18 cellular contexts compared by ENCODE assay signal in the genomic region with DNA sequence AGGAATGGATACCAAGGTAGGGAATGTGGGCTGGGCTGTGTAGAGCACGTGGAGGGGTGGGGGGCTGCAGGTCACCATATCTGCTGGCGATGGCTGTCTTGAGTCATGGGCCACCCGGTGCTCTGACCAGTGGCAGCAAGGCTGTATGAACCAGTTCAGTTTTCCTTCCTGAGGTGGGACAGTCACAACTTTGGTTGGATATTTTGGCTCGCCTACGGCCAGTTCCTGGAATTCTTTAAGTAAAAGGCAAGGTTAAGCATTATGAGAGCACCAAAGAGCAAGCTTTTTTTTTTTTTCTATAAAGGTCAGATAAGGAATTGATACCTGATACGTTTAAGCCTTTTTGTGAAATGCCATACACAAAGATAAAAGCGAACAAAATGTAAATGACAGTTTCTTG.
DNase-seq lines count a peak whose midpoint lies in the region; ATAC-seq, FAIRE-seq and TF ChIP-seq lines count a peak whose summit lies in the region.
"Had no signal": no experiment of that assay in that cellular context is flagged by ENCODE, and none has a peak within 500 bp of the region (broad histone marks: within the 10 kb centered on the region; RNA-seq: fewer than 3 reads in every experiment).

No MANE protein-coding gene starts in this region.

- H3K27me3 ChIP-seq in keratinocyte (ENCODE audit: control insufficient read depth, extremely low read depth, insufficient read depth, low read length): no peaks in the 10 kb centered on the region
- no peaks in the 10 kb centered on the region for H3K27me3 ChIP-seq in smooth muscle cell (ENCODE audit: low read depth)
- H3K27me3 ChIP-seq: BLaER1 treated with 17β-estradiol and CSF1 and Interleukin-3, amounts not matched to agents 10 nM and 100 nM had no signal

- H3K27ac ChIP-seq in A549: no peak overlapping the region
- H3K27ac ChIP-seq in keratinocyte (ENCODE audit: control insufficient read depth, insufficient read depth, low read length): peak overlapping the region; percentile 81
- H3K27ac ChIP-seq in smooth muscle cell (ENCODE audit: low read depth): peak overlapping the region; percentile 71
- H3K27ac ChIP-seq: BLaER1 treated with 17β-estradiol and CSF1 and Interleukin-3, amounts not matched to agents 10 nM and 100 nM; HL-60 had no signal

- dilution Hi-C loops in keratinocyte (cut with MboI; ENCODE audit: extremely low pct_ligation_motif_present, low sequenced_read_pairs): no loop called here

- DNase-seq in A549 (ENCODE audit: low read depth in 1 of 2, low spot score in 1 of 2) (no peak), chondrocyte (ENCODE audit: low spot score) (no peak), keratinocyte (ENCODE audit: low read depth, low spot score) (no peak), smooth muscle cell (lab: John Stamatoyannopoulos, UW; ENCODE audit: unreplicated experiment) (no peak), nucleus accumbens (lab: John Stamatoyannopoulos, UW) (no peak), H54 (ENCODE audit: insufficient read length, low spot score) (no peak)
- DNase-seq: 8988T; CD8-positive, alpha-beta T cell; DMS 273 treated with DMSO at 0.1 percent for 48 hours; DMS53; DND-41; GOT3 had no signal

- H4K20me1 ChIP-seq in keratinocyte (ENCODE audit: control insufficient read depth, extremely low read depth, insufficient read depth, low read length) (no peaks in the 10 kb centered on the region), smooth muscle cell (ENCODE audit: low read depth) (peaks cover 4% of the 10 kb centered on the region)
- H4K20me1 ChIP-seq: BLaER1 treated with 17β-estradiol and CSF1 and Interleukin-3, amounts not matched to agents 10 nM and 100 nM had no signal

- H3K4me1 Mint-ChIP-seq in chondrocyte (ENCODE audit: low read depth): peaks cover 44% of the 10 kb centered on the region
- H3K4me1 Mint-ChIP-seq: B cell had no signal

- H3K9ac ChIP-seq in keratinocyte (ENCODE audit: control insufficient read depth, extremely low read depth, insufficient read depth, low read length) (no peak overlapping the region), smooth muscle cell (ENCODE audit: low read depth) (peak overlapping the region; percentile 12)
- H3K9ac ChIP-seq: BLaER1 treated with 17β-estradiol and CSF1 and Interleukin-3, amounts not matched to agents 10 nM and 100 nM had no signal

- no peaks in the 10 kb centered on the region for H3K9me1 ChIP-seq in keratinocyte (ENCODE audit: control insufficient read depth, extremely low read depth, insufficient read depth, low read length)

- no peak overlapping the region for H3K4me2 ChIP-seq in A549
- peak overlapping the region; percentile 74 for H3K4me2 ChIP-seq in keratinocyte (ENCODE audit: control insufficient read depth, extremely low read depth, insufficient read depth, low read depth, low read length)
- no peak overlapping the region for H3K4me2 ChIP-seq in smooth muscle cell
- H3K4me2 ChIP-seq: BLaER1 treated with 17β-estradiol and CSF1 and Interleukin-3, amounts not matched to agents 10 nM and 100 nM had no signal

- H2AFZ ChIP-seq in keratinocyte (ENCODE audit: control insufficient read depth, low read length) (peak overlapping the region; percentile 44), smooth muscle cell (ENCODE audit: low read depth) (no peak overlapping the region)

- H3K9me3 Mint-ChIP-seq in chondrocyte (ENCODE audit: low read depth): no peaks in the 10 kb centered on the region
- H3K9me3 Mint-ChIP-seq: CD8-positive, alpha-beta T cell had no signal

- no peak for TF ChIP-seq EP300 in A549 (IDR thresholded peaks at IDR 0.05)

- peak overlapping the region; percentile 92 for H3K27ac Mint-ChIP-seq in chondrocyte (ENCODE audit: unreplicated experiment)
- H3K27ac Mint-ChIP-seq: B cell; CD8-positive, alpha-beta T cell had no signal

- H3K4me3 Mint-ChIP-seq in chondrocyte (ENCODE audit: unreplicated experiment): no peak overlapping the region
- H3K4me3 Mint-ChIP-seq: B cell; CD8-positive, alpha-beta T cell had no signal

- H3F3A ChIP-seq in smooth muscle cell (ENCODE audit: low read depth): no peaks in the 10 kb centered on the region

- POLR2A ChIA-PET in A549 (lab: Yijun Ruan, JAX): no interaction called here

- H3K4me1 ChIP-seq in A549 (peaks cover 1% of the 10 kb centered on the region; the same call in 1 of the 3 replicates), keratinocyte (ENCODE audit: control insufficient read depth, extremely low read depth, insufficient read depth, low read length) (peaks cover 29% of the 10 kb centered on the region), smooth muscle cell (ENCODE audit: low read depth) (no peaks in the 10 kb centered on the region)
- H3K4me1 ChIP-seq: HAP-1 had no signal

- no peak for TF ChIP-seq POLR2A in A549 (IDR thresholded peaks at IDR 0.05; ENCODE audit: low read length)
- no peak for TF ChIP-seq POLR2A in H54 (IDR thresholded peaks at IDR 0.05; ENCODE audit: low read depth, low read length)

- H3K79me2 ChIP-seq in keratinocyte (ENCODE audit: control insufficient read depth, insufficient read depth, low read length) (no peaks in the 10 kb centered on the region), smooth muscle cell (ENCODE audit: low read depth) (no peaks in the 10 kb centered on the region)

- H3K4me3 ChIP-seq in A549 (no peak overlapping the region), keratinocyte (ENCODE audit: control insufficient read depth in 2 of 3, extremely low read depth in 1 of 3, insufficient read depth in 2 of 3, low read depth in 1 of 3, low read length in 3 of 3) (peak overlapping the region in 1 of 3 experiments; percentile 12), smooth muscle cell (no peak overlapping the region)
- H3K4me3 ChIP-seq: BLaER1 treated with 17β-estradiol and CSF1 and Interleukin-3, amounts not matched to agents 10 nM and 100 nM; GM12878; HAP-1 had no signal

- 71% methylated on average over 6 of the region's 7 CpGs for WGBS in A549 (ENCODE audit: missing lambda C conversion rate)
- WGBS in smooth muscle cell (ENCODE audit: low lambda C conversion rate): 85% methylated on average over 7 of the region's 7 CpGs

- no peaks in the 10 kb centered on the region for H3K27me3 Mint-ChIP-seq in chondrocyte (ENCODE audit: low read depth)

- TF ChIP-seq RAD21 in A549 (conservative IDR thresholded peaks at IDR 0.05 in 1 of 2, IDR thresholded peaks at IDR 0.05 in 1 of 2): no peak

- no peak; a peak in 1 of 6 replicates for ATAC-seq in A549
- ATAC-seq in HG03175 (IDR thresholded peaks at IDR 0.05; ENCODE audit: unreplicated experiment): no peak
- ATAC-seq: CD8-positive, alpha-beta T cell; GM12878 had no signal

- H3K36me3 ChIP-seq in keratinocyte (ENCODE audit: control insufficient read depth in 2 of 2, extremely low read depth in 1 of 2, insufficient read depth in 2 of 2, low read length in 2 of 2) (no peaks in the 10 kb centered on the region), smooth muscle cell (ENCODE audit: low read depth) (peaks cover 11% of the 10 kb centered on the region)
- H3K36me3 ChIP-seq: BLaER1 treated with 17β-estradiol and CSF1 and Interleukin-3, amounts not matched to agents 10 nM and 100 nM; HAP-1 had no signal

- no peaks in the 10 kb centered on the region for H3K9me3 ChIP-seq in A549
- no peaks in the 10 kb centered on the region for H3K9me3 ChIP-seq in keratinocyte (ENCODE audit: control insufficient read depth, low read depth, low read length)
- H3K9me3 ChIP-seq in smooth muscle cell (replicated peaks; ENCODE audit: low read depth): no peaks in the 10 kb centered on the region
- H3K9me3 ChIP-seq: BLaER1 treated with 17β-estradiol and CSF1 and Interleukin-3, amounts not matched to agents 10 nM and 100 nM; HAP-1 had no signal

- TF ChIP-seq CTCF in A549 (IDR thresholded peaks at IDR 0.05) (no peak), chondrocyte (IDR thresholded peaks at IDR 0.05) (no peak), keratinocyte (optimal IDR thresholded peaks at IDR 0.05 in 1 of 3, IDR thresholded peaks at IDR 0.05 in 1 of 3, conservative IDR thresholded peaks at IDR 0.05 in 1 of 3; ENCODE audit: extremely low read depth in 1 of 3, insufficient read depth in 2 of 3, low read length in 3 of 3) (no peak), smooth muscle cell (IDR thresholded peaks at IDR 0.05; ENCODE audit: borderline replicate concordance, insufficient read depth, poor library complexity, severe bottlenecking) (no peak)

- FAIRE-seq in A549 (lab: Jason Lieb, UNC) (peak; percentile 28), keratinocyte (lab: Jason Lieb, UNC) (no peak), H54 (lab: Jason Lieb, UNC) (no peak)
- FAIRE-seq: GM12878 had no signal

- CTCF ChIA-PET in A549 (lab: Yijun Ruan, JAX): interaction anchor here (0.6 to 1.2 kb wide), 3 partner anchors 16 to 143 kb away, joined by 3 read pairs; no protein-coding TSS in a partner anchor

- peaks cover 33% of the 10 kb centered on the region for H3K36me3 Mint-ChIP-seq in chondrocyte (ENCODE audit: low read depth)
- H3K36me3 Mint-ChIP-seq: CD8-positive, alpha-beta T cell had no signal

TF ChIP-seq in A549, 52 proteins besides CTCF, POLR2A, EP300 and RAD21:
- TF ChIP-seq PBX3 (IDR thresholded peaks at IDR 0.05): no peak
- TF ChIP-seq TFCP2L1 (CRISPR knock-in tag; IDR thresholded peaks at IDR 0.05): no peak
- no peak for TF ChIP-seq HOXB5 (CRISPR knock-in tag; IDR thresholded peaks at IDR 0.05)
- TF ChIP-seq, protein P1, sequence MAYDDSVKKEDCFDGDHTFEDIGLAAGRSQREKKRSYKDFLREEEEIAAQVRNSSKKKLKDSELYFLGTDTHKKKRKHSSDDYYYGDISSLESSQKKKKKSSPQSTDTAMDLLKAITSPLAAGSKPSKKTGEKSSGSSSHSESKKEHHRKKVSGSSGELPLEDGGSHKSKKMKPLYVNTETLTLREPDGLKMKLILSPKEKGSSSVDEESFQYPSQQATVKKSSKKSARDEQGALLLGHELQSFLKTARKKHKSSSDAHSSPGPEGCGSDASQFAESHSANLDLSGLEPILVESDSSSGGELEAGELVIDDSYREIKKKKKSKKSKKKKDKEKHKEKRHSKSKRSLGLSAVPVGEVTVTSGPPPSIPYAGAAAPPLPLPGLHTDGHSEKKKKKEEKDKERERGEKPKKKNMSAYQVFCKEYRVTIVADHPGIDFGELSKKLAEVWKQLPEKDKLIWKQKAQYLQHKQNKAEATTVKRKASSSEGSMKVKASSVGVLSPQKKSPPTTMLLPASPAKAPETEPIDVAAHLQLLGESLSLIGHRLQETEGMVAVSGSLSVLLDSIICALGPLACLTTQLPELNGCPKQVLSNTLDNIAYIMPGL (CRISPR knock-in tag; IDR thresholded peaks at IDR 0.05; ENCODE audit: borderline replicate concordance): no peak
- no peak for TF ChIP-seq CHD2 (IDR thresholded peaks at IDR 0.05; ENCODE audit: low read length, partially characterized antibody)

Comparison
In these comparisons a context has a peak if more than half of its experiments do, and no peak if none do; other contexts are left out.
1. H3K27ac ChIP-seq: peak in keratinocyte (single experiment) and smooth muscle cell (single experiment); none in A549 (0 of 2).